Comparison of ENCODE assay signal across 9 cellular contexts in genomic region chr22:50245214-50246072, GRCh38. TPM values are rescaled to one million over a fixed set of nuclear protein-coding genes. Genes with fewer than 3 reads are reported as not detected.
DNase-seq lines count a peak whose midpoint lies in the region; ATAC-seq, FAIRE-seq and TF ChIP-seq lines count a peak whose summit lies in the region.
"Had no signal": no experiment of that assay in that cellular context is flagged by ENCODE, and none has a peak within 500 bp of the region (broad histone marks: within the 10 kb centered on the region; RNA-seq: fewer than 3 reads in every experiment).

No MANE protein-coding gene starts in this region.

- peak overlapping the region; percentile 97 for H3K4me3 ChIP-seq in WERI-Rb-1 (ENCODE audit: low read depth, low read length)
- H3K4me3 ChIP-seq in fibroblast of pulmonary artery (replicated peaks; ENCODE audit: low read depth, low read length), result peak overlapping the region; percentile 97
- H3K4me3 ChIP-seq in prostate gland, result peak overlapping the region; percentile 80 to 95

- 11% methylated on average over 49 of the region's 53 CpGs for WGBS in prostate gland

- TF ChIP-seq POLR2A in prostate gland (IDR thresholded peaks at IDR 0.05), result no peak

- TF ChIP-seq CTCF in WERI-Rb-1 (IDR thresholded peaks at IDR 0.05; ENCODE audit: low read depth, low read length) (no peak), fibroblast of pulmonary artery (IDR thresholded peaks at IDR 0.05; ENCODE audit: low read length, missing control alignments) (no peak), prostate gland (IDR thresholded peaks at IDR 0.05) (no peak)

- peaks cover 24% of the 10 kb centered on the region for H3K4me1 ChIP-seq in prostate gland (replicated peaks)

- no peaks in the 10 kb centered on the region for H3K27me3 ChIP-seq in WERI-Rb-1 (ENCODE audit: insufficient read depth, low read depth, severe bottlenecking)
- H3K27me3 ChIP-seq in prostate gland (replicated peaks; ENCODE audit: insufficient read depth), result no peaks in the 10 kb centered on the region

- H3K27ac ChIP-seq in WERI-Rb-1, result peak overlapping the region; percentile 87
- peak overlapping the region; percentile 85 to 88 for H3K27ac ChIP-seq in prostate gland

- no peak for ATAC-seq in HG03045 (IDR thresholded peaks at IDR 0.05; ENCODE audit: unreplicated experiment)
- ATAC-seq in GM21526 (IDR thresholded peaks at IDR 0.05; ENCODE audit: low FRiP score, unreplicated experiment), result no peak

- DNase-seq in DMS 273 (lab: John Stamatoyannopoulos, UW; ENCODE audit: unreplicated experiment) (peak; percentile 48), DMS 273 treated with DMSO at 0.1 percent for 48 hours (lab: John Stamatoyannopoulos, UW) (no peak), WERI-Rb-1 (no peak), fibroblast of pulmonary artery (ENCODE audit: low read depth) (no peak), prostate gland (ENCODE audit: low spot score) (no peak), HTR-8/SVneo (ENCODE audit: insufficient read length, low spot score) (no peak)

- H3K9me3 ChIP-seq in WERI-Rb-1 (ENCODE audit: severe bottlenecking), result no peaks in the 10 kb centered on the region
- H3K9me3 ChIP-seq in prostate gland, result no peaks in the 10 kb centered on the region

- H3K36me3 ChIP-seq in WERI-Rb-1 (peaks cover 39% of the 10 kb centered on the region), prostate gland (no peaks in the 10 kb centered on the region)

- intact Hi-C loops in prostate gland (cut with DNase I), result no loop called here

- no peak for FAIRE-seq in HTR-8/SVneo (lab: Jason Lieb, UNC)
- FAIRE-seq: A204.1 had no signal

RNA-seq across cellular contexts. Expression of gene TUBGCP6, which starts 0.6 kb away (rescaled TPM):
- 100 to 1,000 TPM in 1 of 2 donors, 10 to 100 TPM in 1; 56.3 to 117 TPM for total RNA-seq in prostate gland

RNA-seq across cellular contexts. Expression of gene HDAC10, which starts 5.6 kb away (rescaled TPM):
- total RNA-seq in prostate gland, result 10 to 100 TPM; 36.9 to 41.3 TPM

RNA-seq across cellular contexts. Expression of gene MAPK12, which starts 16.0 kb away (rescaled TPM):
- 10 to 100 TPM in 1 of 2 donors, 1 to 10 TPM in 1; 8.4 to 18.0 TPM for total RNA-seq in prostate gland

RNA-seq across cellular contexts. Expression of gene MAPK11, which starts 24.7 kb away (rescaled TPM):
- total RNA-seq in prostate gland, result 10 to 100 TPM; 11.4 to 14.1 TPM

RNA-seq across cellular contexts. Expression of gene SELENOO, which starts 44.6 kb away (rescaled TPM):
- total RNA-seq in prostate gland, result 10 to 100 TPM; 51.8 to 58.5 TPM
